In the genomic region with DNA sequence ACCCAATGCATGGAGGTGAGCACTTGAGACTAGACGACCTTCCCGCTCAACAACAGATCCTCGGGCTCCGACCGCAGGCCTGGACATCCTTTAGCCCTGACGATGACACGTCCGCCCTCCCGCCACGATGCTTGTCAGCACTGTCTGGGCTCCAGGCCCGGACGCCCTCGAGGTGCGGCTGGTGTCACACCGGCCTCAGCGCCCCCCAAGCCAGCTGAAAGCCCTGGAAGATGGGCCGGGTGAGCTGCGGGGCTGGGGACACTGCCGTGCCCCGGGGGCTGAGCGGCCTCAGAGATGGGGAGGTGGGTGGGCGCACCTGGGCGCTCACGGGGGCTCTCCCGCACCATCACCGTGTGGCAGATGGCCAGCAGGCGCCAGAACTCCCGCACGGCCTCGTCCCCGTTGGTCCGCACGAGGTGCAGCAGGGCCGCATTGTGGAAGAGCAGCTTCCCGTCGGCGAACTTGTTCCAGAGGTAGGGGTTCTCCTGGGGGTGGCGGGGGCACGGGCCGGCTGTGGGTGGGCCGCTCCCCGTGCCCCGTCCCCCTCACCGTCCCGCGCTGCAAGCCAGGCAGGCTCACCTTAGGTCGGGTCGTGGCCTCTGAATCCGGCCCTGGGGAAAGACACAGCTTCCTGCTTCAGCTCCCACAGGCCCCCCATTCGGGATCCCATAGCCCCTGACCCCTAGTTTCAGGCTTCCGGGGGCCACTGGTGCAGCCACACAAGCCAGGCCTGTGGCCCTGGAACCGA, we compare ENCODE assay signal across 17 cellular contexts. TPM values are rescaled to one million over a fixed set of nuclear protein-coding genes. Genes with fewer than 3 reads are reported as not detected.
A peak's percentile ranks its signal among the peaks of the same experiment; 100 is the strongest.
DNase-seq lines count a peak whose midpoint lies in the region; ATAC-seq, FAIRE-seq and TF ChIP-seq lines count a peak whose summit lies in the region.
"Had no signal": no experiment of that assay in that cellular context is flagged by ENCODE, and none has a peak within 500 bp of the region (broad histone marks: within the 10 kb centered on the region; RNA-seq: fewer than 3 reads in every experiment).

No MANE protein-coding gene starts in this region.

- WGBS in HepG2 (ENCODE audit: low lambda C conversion rate): 40% methylated on average over 1 of the region's 52 CpGs

- CTCF ChIA-PET in HepG2 (lab: Yijun Ruan, JAX; ENCODE audit: low intra/inter-chr PET ratio, low total read pairs): interaction anchor here (0.8 kb wide), 1 partner anchor 22 kb away, joined by 4 read pairs; no protein-coding TSS in a partner anchor

- in situ Hi-C loops in HepG2 (cut with HindIII; ENCODE audit: extremely low pct_ligation_motif_present, low pct_unique_long_range_greater_than_20kb): no loop called here

- H3K4me3 ChIP-seq in BLaER1 treated with 17β-estradiol and CSF1 and Interleukin-3, amounts not matched to agents 10 nM and 100 nM: no peak overlapping the region
- peak overlapping the region in 1 of 3 experiments; percentile 66; a peak in 1 of 6 replicates for H3K4me3 ChIP-seq in HepG2 (replicated peaks in 1 of 3; ENCODE audit: insufficient read depth in 1 of 3, low read depth in 2 of 3, low read length in 3 of 3)

- intact Hi-C loops in HepG2 (cut with micrococcal nuclease; ENCODE audit: unreplicated experiment): no loop called here

- H3K4me2 ChIP-seq in BLaER1 treated with 17β-estradiol and CSF1 and Interleukin-3, amounts not matched to agents 10 nM and 100 nM: peak overlapping the region; percentile 52 to 88 (median 66); a peak in 19 of 22 replicates
- peak overlapping the region; percentile 76 for H3K4me2 ChIP-seq in HepG2 (ENCODE audit: low read depth, low read length)

- no peaks in the 10 kb centered on the region for H3K9me3 ChIP-seq in BLaER1 treated with 17β-estradiol and CSF1 and Interleukin-3, amounts not matched to agents 10 nM and 100 nM (replicated peaks in 1 of 11)
- H3K9me3 ChIP-seq in T-helper 17 cell (ENCODE audit: control insufficient read depth, low read length, poor library complexity, severe bottlenecking): no peaks in the 10 kb centered on the region
- H3K9me3 ChIP-seq in HepG2 (ENCODE audit: low read length): no peaks in the 10 kb centered on the region

- H4K20me1 ChIP-seq in BLaER1 treated with 17β-estradiol and CSF1 and Interleukin-3, amounts not matched to agents 10 nM and 100 nM: peaks cover 0 to 8% (median 0%) of the 10 kb centered on the region in 11 experiments; a peak in 2 of 22 replicates
- H4K20me1 ChIP-seq in HepG2 (ENCODE audit: insufficient read depth, low read length): no peaks in the 10 kb centered on the region

- peaks cover 4% of the 10 kb centered on the region for H3K4me1 Mint-ChIP-seq in T-helper 17 cell
- H3K4me1 Mint-ChIP-seq: IgD-negative memory B cell had no signal

- TF ChIP-seq CTCF in HepG2 (CRISPR knock-in tag; IDR thresholded peaks at IDR 0.05): no peak

- no peak overlapping the region for H2AFZ ChIP-seq in HepG2 (ENCODE audit: low read length)

- TF ChIP-seq POLR2A in HepG2 (IDR thresholded peaks at IDR 0.05; ENCODE audit: insufficient read depth in 1 of 2, low read depth in 2 of 2, low read length in 2 of 2): no peak

- H3K79me2 ChIP-seq in HepG2 (ENCODE audit: insufficient read depth, low read length): no peaks in the 10 kb centered on the region

- H3K27ac Mint-ChIP-seq in T-helper 17 cell: no peak overlapping the region
- H3K27ac Mint-ChIP-seq: IgD-negative memory B cell; T-helper 1 cell treated with Interleukin-12 subunit alpha and Interleukin-12 subunit beta and Interleukin-4 antibody, amounts not matched to agents 30 μg/mL and 1 μg/mL, for 36 hours had no signal

- no TSS peak for BruUV-seq in HepG2 (replicated peaks; lab: Mats Ljungman, UMichigan)

- no peak overlapping the region for H3K27ac ChIP-seq in BLaER1 treated with 17β-estradiol and CSF1 and Interleukin-3, amounts not matched to agents 10 nM and 100 nM
- H3K27ac ChIP-seq in HepG2 (ENCODE audit: extremely low read length, insufficient read depth, low read length): no peak overlapping the region

- TF ChIP-seq RAD21 in HepG2 (CRISPR knock-in tag; IDR thresholded peaks at IDR 0.05): no peak

- H3K4me3 Mint-ChIP-seq in T-helper 17 cell: peak overlapping the region; percentile 12
- H3K4me3 Mint-ChIP-seq: IgD-negative memory B cell; T-helper 1 cell treated with Interleukin-12 subunit alpha and Interleukin-12 subunit beta and Interleukin-4 antibody, amounts not matched to agents 30 μg/mL and 1 μg/mL, for 36 hours had no signal

- peaks cover 0 to 20% (median 11%) of the 10 kb centered on the region in 10 experiments; a peak in 16 of 20 replicates for H3K4me1 ChIP-seq in BLaER1 treated with 17β-estradiol and CSF1 and Interleukin-3, amounts not matched to agents 10 nM and 100 nM
- H3K4me1 ChIP-seq in HepG2 (ENCODE audit: insufficient read depth, low read length): peaks cover 7% of the 10 kb centered on the region

- POLR2A ChIA-PET in HepG2 (lab: Yijun Ruan, JAX): no interaction called here

- H3K27me3 ChIP-seq in BLaER1 treated with 17β-estradiol and CSF1 and Interleukin-3, amounts not matched to agents 10 nM and 100 nM: no peaks in the 10 kb centered on the region
- peaks cover 0 to 2% of the 10 kb centered on the region in 2 experiments; a peak in 1 of 5 replicates for H3K27me3 ChIP-seq in HepG2 (ENCODE audit: control insufficient read depth in 1 of 2, insufficient read depth in 2 of 2, low read length in 2 of 2)

- TF ChIP-seq EP300 in HepG2 (IDR thresholded peaks at IDR 0.05; ENCODE audit: low read depth in 2 of 2, low read length in 2 of 2) (no peak), HepG2 (CRISPR knock-in tag; IDR thresholded peaks at IDR 0.05; ENCODE audit: borderline replicate concordance) (no peak)

- DNase-seq in MV-4-11 (lab: John Stamatoyannopoulos, UW) (peak; percentile 19), T-helper 17 cell (no peak), HepG2 (ENCODE audit: low spot score) (no peak), NCI-H526 treated with DMSO at 0.1 percent for 48 hours (lab: John Stamatoyannopoulos, UW) (no peak), H4 (ENCODE audit: low spot score) (no peak)
- DNase-seq: GF-D8, NCI-H446 treated with DMSO at 0.1 percent for 48 hours had no signal

- peaks cover 0 to 24% (median 9%) of the 10 kb centered on the region in 11 experiments; a peak in 14 of 22 replicates for H3K36me3 ChIP-seq in BLaER1 treated with 17β-estradiol and CSF1 and Interleukin-3, amounts not matched to agents 10 nM and 100 nM
- H3K36me3 ChIP-seq in HepG2 (replicated peaks in 1 of 2; ENCODE audit: control insufficient read depth in 1 of 2, insufficient read depth in 2 of 2, low read length in 2 of 2): no peaks in the 10 kb centered on the region

- peaks cover 7% of the 10 kb centered on the region for H3K27me3 Mint-ChIP-seq in T-helper 17 cell

- peaks cover 4% of the 10 kb centered on the region for H3K36me3 Mint-ChIP-seq in T-helper 17 cell (ENCODE audit: low read depth)
- H3K36me3 Mint-ChIP-seq: IgD-negative memory B cell had no signal

- peak overlapping the region in 4 of 11 experiments; percentile 1 to 44 (median 18); a peak in 4 of 22 replicates for H3K9ac ChIP-seq in BLaER1 treated with 17β-estradiol and CSF1 and Interleukin-3, amounts not matched to agents 10 nM and 100 nM
- H3K9ac ChIP-seq in HepG2 (ENCODE audit: insufficient read depth, low read depth, low read length): no peak overlapping the region

- no peak for ATAC-seq in T-helper 17 cell
- ATAC-seq in HepG2: peak; percentile 15
- no peak for ATAC-seq in HG03045 (IDR thresholded peaks at IDR 0.05; ENCODE audit: unreplicated experiment)

- no peak for FAIRE-seq in HepG2 (lab: Jason Lieb, UNC)
- FAIRE-seq: GM18507, H54, RCC 7860 had no signal

RNA-seq across cellular contexts. Expression of a gene that starts 15.5 kb away (rescaled TPM):
- total RNA-seq in T-helper 17 cell (1 to 10 TPM; 4.6 to 6.0 TPM), HepG2 (2016; rRNA removed; fragmentation: Illumina TruSeq; extraction: Trizol) (1.8 and 2.6 TPM in 2 replicates)
- total RNA-seq in HepG2 (2016; cell fraction: cytosol; rRNA removed; fragmentation: Illumina TruSeq; extraction: Trizol; ENCODE audit: low read depth): 0.35 and 0.40 TPM in 2 replicates
- 1.8 and 2.6 TPM in 2 replicates for total RNA-seq in HepG2 (2016; cell fraction: insoluble cytoplasmic fraction; rRNA removed; fragmentation: Illumina TruSeq; extraction: Trizol)
- total RNA-seq in HepG2 (2016; cell fraction: membrane; rRNA removed; fragmentation: Illumina TruSeq; extraction: Trizol): 1.2 and 1.7 TPM in 2 replicates
- 1.9 and 3.5 TPM in 2 replicates for total RNA-seq in HepG2 (2016; cell fraction: nucleus; rRNA removed; fragmentation: Illumina TruSeq; extraction: Trizol)
- 5.8 and 5.9 TPM in 2 replicates for polyA plus RNA-seq in HepG2 (2011; rRNA removed)
- polyA plus RNA-seq in HepG2 (2011; cell fraction: cytosol; rRNA removed): 3.8 and 4.8 TPM in 2 replicates
- 10.6 and 12.8 TPM in 2 replicates for polyA plus RNA-seq in HepG2 (2011; cell fraction: nucleus; rRNA removed)
- polyA plus RNA-seq in HepG2 (2012): 2.4 and 2.5 TPM in 2 replicates
- 0.36 and 0.59 TPM in 2 replicates for polyA plus RNA-seq in HepG2 (2016; cell fraction: cytosol; fragmentation: Illumina TruSeq; extraction: Trizol; ENCODE audit: low read depth)
- 1.1 and 2.2 TPM in 2 replicates for polyA plus RNA-seq in HepG2 (2016; cell fraction: insoluble cytoplasmic fraction; fragmentation: Illumina TruSeq; extraction: Trizol; ENCODE audit: low read depth)
- polyA plus RNA-seq in HepG2 (2016; cell fraction: membrane; fragmentation: Illumina TruSeq; extraction: Trizol; ENCODE audit: low read depth): 0.69 and 0.98 TPM in 2 replicates
- polyA plus RNA-seq in HepG2 (2016; cell fraction: nucleus; fragmentation: Illumina TruSeq; extraction: Trizol; ENCODE audit: insufficient read depth, low read depth): 9.6 and 11.4 TPM in 2 replicates
- polyA minus RNA-seq in HepG2 (2011; rRNA and poly(A)+ RNA removed; ENCODE audit: low replicate concordance): 10.3 and 16.8 TPM in 2 replicates
- polyA minus RNA-seq in HepG2 (2011; cell fraction: cytosol; rRNA and poly(A)+ RNA removed): 4.6 and 5.4 TPM in 2 replicates
- 2.7 and 3.0 TPM in 2 replicates for polyA minus RNA-seq in HepG2 (2011; cell fraction: nucleus; rRNA and poly(A)+ RNA removed)
- 3.6 and 7.8 TPM in 2 replicates for total RNA-seq in H4 (2014; rRNA removed; shearing (Covaris generic))

RNA-seq across cellular contexts. Expression of a gene that starts 43.3 kb away (rescaled TPM):
- total RNA-seq in T-helper 17 cell (not detected), HepG2 (2016; rRNA removed; fragmentation: Illumina TruSeq; extraction: Trizol) (not detected in 2 replicates)
- not detected in 2 replicates for total RNA-seq in HepG2 (2016; cell fraction: cytosol; rRNA removed; fragmentation: Illumina TruSeq; extraction: Trizol; ENCODE audit: low read depth)
- not detected in 2 replicates for total RNA-seq in HepG2 (2016; cell fraction: insoluble cytoplasmic fraction; rRNA removed; fragmentation: Illumina TruSeq; extraction: Trizol)
- total RNA-seq in HepG2 (2016; cell fraction: membrane; rRNA removed; fragmentation: Illumina TruSeq; extraction: Trizol): not detected in 2 replicates
- total RNA-seq in HepG2 (2016; cell fraction: nucleus; rRNA removed; fragmentation: Illumina TruSeq; extraction: Trizol): not detected in 2 replicates
- under 0.01 and 0.01 TPM in 2 replicates for polyA plus RNA-seq in HepG2 (2011; rRNA removed)
- polyA plus RNA-seq in HepG2 (2011; cell fraction: cytosol; rRNA removed): 0.01 TPM in 1 of 2 replicates, not detected in the other
- 0.03 TPM in 1 of 2 replicates, not detected in the other for polyA plus RNA-seq in HepG2 (2011; cell fraction: nucleus; rRNA removed)
- polyA plus RNA-seq in HepG2 (2012): not detected in 2 replicates
- polyA plus RNA-seq in HepG2 (2016; cell fraction: cytosol; fragmentation: Illumina TruSeq; extraction: Trizol; ENCODE audit: low read depth): not detected in 2 replicates
- polyA plus RNA-seq in HepG2 (2016; cell fraction: insoluble cytoplasmic fraction; fragmentation: Illumina TruSeq; extraction: Trizol; ENCODE audit: low read depth): 0.02 TPM in 1 of 2 replicates, not detected in the other
- not detected in 2 replicates for polyA plus RNA-seq in HepG2 (2016; cell fraction: membrane; fragmentation: Illumina TruSeq; extraction: Trizol; ENCODE audit: low read depth)
- polyA plus RNA-seq in HepG2 (2016; cell fraction: nucleus; fragmentation: Illumina TruSeq; extraction: Trizol; ENCODE audit: insufficient read depth, low read depth): not detected in 2 replicates
- not detected in 2 replicates for polyA minus RNA-seq in HepG2 (2011; rRNA and poly(A)+ RNA removed; ENCODE audit: low replicate concordance)
- not detected in 2 replicates for polyA minus RNA-seq in HepG2 (2011; cell fraction: cytosol; rRNA and poly(A)+ RNA removed)
- polyA minus RNA-seq in HepG2 (2011; cell fraction: nucleus; rRNA and poly(A)+ RNA removed): not detected in 2 replicates
- not detected in 2 replicates for total RNA-seq in H4 (2014; rRNA removed; shearing (Covaris generic))
- total RNA-seq: CD4-positive, alpha-beta memory T cell; Daoy; HT-29 had no signal
- polyA plus RNA-seq: CD4-positive, alpha-beta memory T cell; IgD-negative memory B cell had no signal

RNA-seq across cellular contexts. Expression of a gene that starts 51.7 kb away (rescaled TPM):
- 100 to 1,000 TPM in 1 of 2 donors, 10 to 100 TPM in 1; 98.7 to 107 TPM for total RNA-seq in T-helper 17 cell
- 3.0 and 5.0 TPM in 2 replicates for total RNA-seq in HepG2 (2016; rRNA removed; fragmentation: Illumina TruSeq; extraction: Trizol)
- total RNA-seq in HepG2 (2016; cell fraction: cytosol; rRNA removed; fragmentation: Illumina TruSeq; extraction: Trizol; ENCODE audit: low read depth): 1.1 and 3.2 TPM in 2 replicates
- 4.1 and 5.2 TPM in 2 replicates for total RNA-seq in HepG2 (2016; cell fraction: insoluble cytoplasmic fraction; rRNA removed; fragmentation: Illumina TruSeq; extraction: Trizol)
- total RNA-seq in HepG2 (2016; cell fraction: membrane; rRNA removed; fragmentation: Illumina TruSeq; extraction: Trizol): 3.9 and 4.2 TPM in 2 replicates
- total RNA-seq in HepG2 (2016; cell fraction: nucleus; rRNA removed; fragmentation: Illumina TruSeq; extraction: Trizol): 6.0 and 7.6 TPM in 2 replicates
- 11.2 and 13.0 TPM in 2 replicates for polyA plus RNA-seq in HepG2 (2011; rRNA removed)
- 8.7 and 9.8 TPM in 2 replicates for polyA plus RNA-seq in HepG2 (2011; cell fraction: cytosol; rRNA removed)
- 91.1 and 123 TPM in 2 replicates for polyA plus RNA-seq in HepG2 (2011; cell fraction: nucleus; rRNA removed)
- 13.8 and 15.4 TPM in 2 replicates for polyA plus RNA-seq in HepG2 (2012)
- 1.7 and 1.8 TPM in 2 replicates for polyA plus RNA-seq in HepG2 (2016; cell fraction: cytosol; fragmentation: Illumina TruSeq; extraction: Trizol; ENCODE audit: low read depth)
- polyA plus RNA-seq in HepG2 (2016; cell fraction: insoluble cytoplasmic fraction; fragmentation: Illumina TruSeq; extraction: Trizol; ENCODE audit: low read depth): 7.3 and 10.0 TPM in 2 replicates
- 5.1 and 5.3 TPM in 2 replicates for polyA plus RNA-seq in HepG2 (2016; cell fraction: membrane; fragmentation: Illumina TruSeq; extraction: Trizol; ENCODE audit: low read depth)
- polyA plus RNA-seq in HepG2 (2016; cell fraction: nucleus; fragmentation: Illumina TruSeq; extraction: Trizol; ENCODE audit: insufficient read depth, low read depth): 39.5 and 44.1 TPM in 2 replicates
- 16.3 and 19.1 TPM in 2 replicates for polyA minus RNA-seq in HepG2 (2011; rRNA and poly(A)+ RNA removed; ENCODE audit: low replicate concordance)
- 5.5 and 7.7 TPM in 2 replicates for polyA minus RNA-seq in HepG2 (2011; cell fraction: cytosol; rRNA and poly(A)+ RNA removed)
- 9.3 and 10.8 TPM in 2 replicates for polyA minus RNA-seq in HepG2 (2011; cell fraction: nucleus; rRNA and poly(A)+ RNA removed)
- total RNA-seq in H4 (2014; rRNA removed; shearing (Covaris generic)): 2.3 and 4.2 TPM in 2 replicates

Comparison
In these comparisons a context has a peak if more than half of its experiments do, and no peak if none do; other contexts are left out.
1. RNA of a gene that starts 51.7 kb away (total RNA-seq): 98.7 to 107 TPM in T-helper 17 cell; 1.1 to 7.6 TPM in HepG2 and 2.3 to 4.2 TPM in H4; every median in the first group is over 10 times any median in the second.